Comparison of ENCODE assay signal across 13 cellular contexts in genomic region chr19:5129691-5130090, GRCh38.
DNase-seq lines count a peak whose midpoint lies in the region; ATAC-seq, FAIRE-seq and TF ChIP-seq lines count a peak whose summit lies in the region.
"Had no signal": no experiment of that assay in that cellular context is flagged by ENCODE, and none has a peak within 500 bp of the region (broad histone marks: within the 10 kb centered on the region; RNA-seq: fewer than 3 reads in every experiment).

No MANE protein-coding gene starts in this region.

- no peak for FAIRE-seq in RCC 7860 (lab: Jason Lieb, UNC)

- H3K9ac ChIP-seq in HUES48 (ENCODE audit: low read depth, low read length) (no peak overlapping the region), neuronal stem cell (ENCODE audit: low read depth, low read length, poor library complexity) (peak overlapping the region; percentile 3)

- H3K36me3 Mint-ChIP-seq in Caco-2 (ENCODE audit: insufficient read depth, unreplicated experiment) = peaks cover 21% of the 10 kb centered on the region

- H3K23ac ChIP-seq in neuronal stem cell (ENCODE audit: low read depth, low read length, poor library complexity) = no peak overlapping the region

- no TSS peak for BruUV-seq in Caco-2 (replicated peaks; lab: Mats Ljungman, UMichigan)

- no peaks in the 10 kb centered on the region for H3K27me3 ChIP-seq in Caco-2 (replicated peaks; ENCODE audit: control insufficient read depth, insufficient read depth, low read length)
- no peaks in the 10 kb centered on the region for H3K27me3 ChIP-seq in HUES48 (ENCODE audit: control insufficient read depth, insufficient read depth, low read length)
- no peaks in the 10 kb centered on the region for H3K27me3 ChIP-seq in body of pancreas
- H3K27me3 ChIP-seq in neuronal stem cell (ENCODE audit: control insufficient read depth in 3 of 3, insufficient read depth in 3 of 3, low read depth in 1 of 3, low read length in 3 of 3) = no peaks in the 10 kb centered on the region
- H3K27me3 ChIP-seq: breast epithelium had no signal

- H3K36me3 ChIP-seq in Caco-2 (ENCODE audit: control insufficient read depth, insufficient read depth, low read length) (no peaks in the 10 kb centered on the region), HUES48 (ENCODE audit: control insufficient read depth, insufficient read depth, low read length) (peaks cover 8% of the 10 kb centered on the region), body of pancreas (replicated peaks in 1 of 2; ENCODE audit: insufficient read depth in 1 of 2, low read depth in 2 of 2) (peaks cover 0 to 5% of the 10 kb centered on the region in 2 donors), neuronal stem cell (replicated peaks in 1 of 2; ENCODE audit: control insufficient read depth in 2 of 2, insufficient read depth in 2 of 2, low read length in 2 of 2) (peaks cover 11 to 22% of the 10 kb centered on the region in 2 donors)

- ATAC-seq in body of pancreas = no peak
- ATAC-seq in GM21825 (IDR thresholded peaks at IDR 0.05; ENCODE audit: unreplicated experiment) = no peak
- ATAC-seq in HG03469 (IDR thresholded peaks at IDR 0.05; ENCODE audit: unreplicated experiment) = no peak

- H3K27ac Mint-ChIP-seq in Caco-2 (ENCODE audit: unreplicated experiment) = peak overlapping the region; percentile 56

- intact Hi-C loops in Caco-2 (cut with micrococcal nuclease; ENCODE audit: unreplicated experiment) = no loop called here
- intact Hi-C loops in body of pancreas (cut with DNase I) = no loop called here

- no peak overlapping the region for H2AFZ ChIP-seq in neuronal stem cell (ENCODE audit: low read length)

- DNase-seq in Caco-2 (no peak), body of pancreas (no peak), neuronal stem cell (ENCODE audit: low spot score) (no peak), RCC 7860 (ENCODE audit: low spot score) (no peak)
- DNase-seq: hippocampal formation, lower lobe of right lung, NCI-H1048, psoas muscle had no signal

- H3K9me3 ChIP-seq in Caco-2 (no peaks in the 10 kb centered on the region), HUES48 (ENCODE audit: control insufficient read depth, insufficient read depth, low read length) (no peaks in the 10 kb centered on the region), body of pancreas (no peaks in the 10 kb centered on the region), neuronal stem cell (replicated peaks in 1 of 2; ENCODE audit: control insufficient read depth in 2 of 2, insufficient read depth in 1 of 2, low read depth in 1 of 2, low read length in 2 of 2) (no peaks in the 10 kb centered on the region)
- H3K9me3 ChIP-seq: breast epithelium, lower lobe of right lung, psoas muscle had no signal

- no peak overlapping the region for H4K91ac ChIP-seq in neuronal stem cell (ENCODE audit: low read depth, low read length, poor library complexity)

- H3K4me2 ChIP-seq in neuronal stem cell (ENCODE audit: insufficient read depth, low read length, poor library complexity, severe bottlenecking) = no peak overlapping the region

- no peak overlapping the region for H2BK5ac ChIP-seq in neuronal stem cell (ENCODE audit: low read length)

- peak overlapping the region; percentile 73 for H2AK5ac ChIP-seq in neuronal stem cell (ENCODE audit: low read depth, low read length)

- H3K27ac ChIP-seq in HUES48 (ENCODE audit: low read depth, low read length) = peak overlapping the region; percentile 28
- peak overlapping the region; percentile 21 to 87 (median 75) for H3K27ac ChIP-seq in body of pancreas
- H3K27ac ChIP-seq in neuronal stem cell (replicated peaks; ENCODE audit: low read length) = peak overlapping the region; percentile 19
- H3K27ac ChIP-seq: lower lobe of right lung, psoas muscle, RWPE1 had no signal

- 81 to 91% methylated on average over 4 to 13 of the region's 13 CpGs for WGBS in body of pancreas, 2 donors
- no CpG with 5 or more reads among the region's 13 CpGs for WGBS in neuronal stem cell (ENCODE audit: extremely low coverage in 2 of 2, insufficient read length in 2 of 2, insufficient replicate concordance in 1 of 2), 2 donors

- H3K4me3 ChIP-seq in Caco-2 (ENCODE audit: low read depth, low read length) (no peak overlapping the region), HUES48 (ENCODE audit: low read depth, low read length) (no peak overlapping the region), body of pancreas (no peak overlapping the region), neuronal stem cell (ENCODE audit: low read length in 2 of 2) (no peak overlapping the region)
- H3K4me3 ChIP-seq: breast epithelium, lower lobe of right lung, psoas muscle had no signal

- CTCF ChIA-PET in Caco-2 (lab: Charles Lee) = no interaction called here

- H3K9me3 Mint-ChIP-seq in Caco-2 (ENCODE audit: unreplicated experiment) = no peaks in the 10 kb centered on the region

- H3K4ac ChIP-seq in neuronal stem cell (ENCODE audit: low read length) = no peak overlapping the region

- POLR2A ChIA-PET in Caco-2 (lab: Charles Lee) = no interaction called here

- peaks cover 11% of the 10 kb centered on the region for H3K4me1 ChIP-seq in Caco-2
- peaks cover 50% of the 10 kb centered on the region for H3K4me1 ChIP-seq in HUES48 (ENCODE audit: control insufficient read depth, insufficient read depth, low read length)
- H3K4me1 ChIP-seq in body of pancreas = peaks cover 73% of the 10 kb centered on the region
- peaks cover 53 to 56% of the 10 kb centered on the region in 2 donors for H3K4me1 ChIP-seq in neuronal stem cell (ENCODE audit: control insufficient read depth in 2 of 2, insufficient read depth in 1 of 2, low read depth in 1 of 2, low read length in 2 of 2)

- H4K8ac ChIP-seq in neuronal stem cell (ENCODE audit: low read depth, low read length) = no peak overlapping the region

- H3K14ac ChIP-seq in neuronal stem cell (ENCODE audit: low read length) = no peak overlapping the region

- no peak for TF ChIP-seq POLR2A in body of pancreas (IDR thresholded peaks at IDR 0.05)

- H3K18ac ChIP-seq in neuronal stem cell (ENCODE audit: low read length) = peak overlapping the region; percentile 36

- TF ChIP-seq CTCF in Caco-2 (IDR thresholded peaks at IDR 0.05; ENCODE audit: insufficient read depth in 1 of 2, low read depth in 1 of 2, low read length in 1 of 2, severe bottlenecking in 1 of 2, unreplicated experiment in 1 of 2) = no peak
- no peak for TF ChIP-seq CTCF in body of pancreas (IDR thresholded peaks at IDR 0.05)

- H3K79me1 ChIP-seq in neuronal stem cell (ENCODE audit: low read depth, low read length) = peaks cover 7% of the 10 kb centered on the region

- H3K4me1 Mint-ChIP-seq in Caco-2 (ENCODE audit: low read depth, unreplicated experiment) = peaks cover 10% of the 10 kb centered on the region

- no peaks in the 10 kb centered on the region for H3K27me3 Mint-ChIP-seq in Caco-2 (ENCODE audit: insufficient read depth, unreplicated experiment)

- no peak overlapping the region for H2BK120ac ChIP-seq in neuronal stem cell (ENCODE audit: low read depth, low read length)

- no peak overlapping the region for H2BK12ac ChIP-seq in neuronal stem cell (ENCODE audit: low read length)

- H3K4me3 Mint-ChIP-seq in Caco-2 (ENCODE audit: unreplicated experiment) = no peak overlapping the region

- H2BK15ac ChIP-seq in neuronal stem cell (ENCODE audit: low read length) = no peak overlapping the region

Comparison
In these comparisons a context has a peak if more than half of its experiments do, and no peak if none do; other contexts are left out.
1. H3K27ac ChIP-seq: peak in every context shown above with its lines; median percentile 75 in body of pancreas; 28 in HUES48; 19 in neuronal stem cell.